Comparison of ENCODE assay signal across 9 cellular contexts in the genomic region with DNA sequence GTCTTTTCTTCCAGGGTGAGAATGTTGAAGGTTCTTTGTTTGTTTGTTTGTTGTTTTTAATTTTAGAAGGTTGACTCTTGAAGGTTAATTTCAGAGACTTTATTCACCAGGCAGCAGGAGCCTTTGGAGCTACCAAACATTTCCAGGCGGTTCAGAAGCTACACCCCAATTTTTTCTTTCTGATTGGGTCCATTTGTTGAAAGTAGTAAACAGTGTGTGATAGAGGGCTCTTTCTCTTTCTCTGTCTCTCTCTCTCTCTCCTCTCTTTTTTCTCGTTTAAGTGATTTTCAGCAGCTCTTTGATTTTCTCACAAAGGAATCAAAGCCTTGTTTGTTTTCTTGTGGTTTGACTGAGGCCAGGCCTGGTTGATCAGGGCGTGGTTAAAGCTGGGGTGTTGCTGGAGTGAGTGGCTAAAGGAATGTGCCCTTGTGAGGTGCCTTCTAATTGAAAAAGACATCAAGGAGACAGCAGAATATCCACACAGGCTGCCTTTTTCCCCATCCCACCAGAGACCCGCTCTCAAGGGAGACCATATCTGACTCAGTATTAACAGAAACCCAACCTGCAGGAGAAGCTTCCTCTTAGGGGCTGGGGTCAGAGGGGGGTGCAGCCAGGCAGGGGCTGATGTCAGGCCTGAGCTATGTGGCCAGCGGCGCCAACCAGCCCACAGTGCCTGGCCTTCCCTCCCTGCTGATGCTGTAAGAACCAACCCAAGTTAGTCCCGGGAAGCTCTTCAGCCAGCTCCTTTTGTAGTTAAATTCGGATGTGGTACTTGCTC. TPM values are rescaled to one million over a fixed set of nuclear protein-coding genes. Genes with fewer than 3 reads are reported as not detected.
DNase-seq lines count a peak whose midpoint lies in the region; ATAC-seq and TF ChIP-seq lines count a peak whose summit lies in the region.
"Had no signal": no experiment of that assay in that cellular context is flagged by ENCODE, and none has a peak within 500 bp of the region (broad histone marks: within the 10 kb centered on the region; RNA-seq: fewer than 3 reads in every experiment).

No MANE protein-coding gene starts in this region.

- CTCF ChIA-PET in Calu3 (lab: Charles Lee) (interaction anchor here (1.2 to 1.4 kb wide), 2 partner anchors 12 to 91 kb away, joined by 3 read pairs; no protein-coding TSS in a partner anchor), T-cell (lab: Charles Lee) (interaction anchor here (0.5 to 0.7 kb wide), 4 partner anchors 15 to 1348 kb away, joined by 3 to 5 read pairs (median 4); no protein-coding TSS in a partner anchor)

- H3K4me1 Mint-ChIP-seq in Calu3 (ENCODE audit: low read depth, unreplicated experiment) (no peaks in the 10 kb centered on the region), T-cell (peaks cover 8 to 26% (median 19%) of the 10 kb centered on the region in 3 donors)
- H3K4me1 Mint-ChIP-seq: memory B cell had no signal

- H3K4me1 ChIP-seq in gastroesophageal sphincter (peaks cover 11 to 83% (median 41%) of the 10 kb centered on the region in 3 donors), psoas muscle (peaks cover 83% of the 10 kb centered on the region)

- TF ChIP-seq EP300 in gastroesophageal sphincter (IDR thresholded peaks at IDR 0.05), result no peak

- H3K4me3 Mint-ChIP-seq in Calu3 (ENCODE audit: low read depth, unreplicated experiment) (peak overlapping the region; percentile 62), T-cell (peak overlapping the region in 2 of 3 donors; percentile 7 to 39)
- H3K4me3 Mint-ChIP-seq: memory B cell had no signal

- no peak for TF ChIP-seq CTCF in Calu3 (IDR thresholded peaks at IDR 0.05; ENCODE audit: unreplicated experiment)
- TF ChIP-seq CTCF in gastroesophageal sphincter (IDR thresholded peaks at IDR 0.05), result no peak
- TF ChIP-seq CTCF in psoas muscle (IDR thresholded peaks at IDR 0.05), result no peak

- H3K36me3 Mint-ChIP-seq in Calu3 (ENCODE audit: insufficient read depth, unreplicated experiment), result peaks cover 30% of the 10 kb centered on the region
- H3K36me3 Mint-ChIP-seq in T-cell, result no peaks in the 10 kb centered on the region
- H3K36me3 Mint-ChIP-seq: memory B cell had no signal

- peak; percentile 43 for DNase-seq in Calu3
- DNase-seq in T-cell, result no peak
- peak; percentile 66 to 67 for DNase-seq in psoas muscle
- DNase-seq in stimulated activated CD4-positive, alpha-beta T cell treated with anti-CD3 and anti-CD28 coated beads, Interleukin-2, amount 100 ng/mL, for 24 hours, result no peak
- DNase-seq in effector CD8-positive, alpha-beta T cell (lab: John Stamatoyannopoulos, UW), result no peak
- DNase-seq in activated CD4-positive, alpha-beta T cell treated with anti-CD3 and anti-CD28 coated beads, Interleukin-2, amount 50 U/mL, for 1 hour, result no peak
- no peak for DNase-seq in NCI-H2081 treated with DMSO at 0.1 percent for 48 hours (lab: John Stamatoyannopoulos, UW)

- H3K27me3 ChIP-seq in gastroesophageal sphincter (no peaks in the 10 kb centered on the region), psoas muscle (ENCODE audit: insufficient read depth in 3 of 3, low read length in 2 of 3) (no peaks in the 10 kb centered on the region)

- H3K27ac ChIP-seq in gastroesophageal sphincter (peak overlapping the region; percentile 67 to 92 (median 86)), psoas muscle (peak overlapping the region; percentile 91)

- TF ChIP-seq POLR2A in gastroesophageal sphincter (IDR thresholded peaks at IDR 0.05), result peak in 1 of 2 donors; percentile 24

- H3K4me3 ChIP-seq in gastroesophageal sphincter (peak overlapping the region; percentile 53 to 61), psoas muscle (peak overlapping the region; percentile 64)

- H3K9me3 ChIP-seq in gastroesophageal sphincter (no peaks in the 10 kb centered on the region), psoas muscle (no peaks in the 10 kb centered on the region)

- no peak for ATAC-seq in T-cell (replicated peaks in 1 of 4)
- ATAC-seq in gastroesophageal sphincter, result peak; percentile 52
- peak; percentile 23 to 46 (median 42) for ATAC-seq in psoas muscle

- H3K27ac Mint-ChIP-seq in Calu3 (ENCODE audit: unreplicated experiment) (peak overlapping the region; percentile 69), T-cell (peak overlapping the region; percentile 66 to 82)
- H3K27ac Mint-ChIP-seq: memory B cell had no signal

- BruUV-seq in Calu3 (replicated peaks; lab: Mats Ljungman, UMichigan), result no TSS peak

- POLR2A ChIA-PET in T-cell (lab: Charles Lee), result no interaction called here

- WGBS in gastroesophageal sphincter (ENCODE audit: low coverage in 1 of 2), 2 donors, result 16 to 28% methylated on average over 4 of the region's 8 CpGs
- 31 to 40% (median 35%) methylated on average over 8 of the region's 8 CpGs for WGBS in psoas muscle, 3 donors

- H3K9me3 Mint-ChIP-seq in Calu3 (ENCODE audit: low read depth, unreplicated experiment) (no peaks in the 10 kb centered on the region), T-cell (peaks cover 0 to 4% (median 0%) of the 10 kb centered on the region in 3 donors)
- H3K9me3 Mint-ChIP-seq: memory B cell had no signal

- H3K27me3 Mint-ChIP-seq in Calu3 (ENCODE audit: unreplicated experiment) (no peaks in the 10 kb centered on the region), T-cell (peaks cover 0 to 4% of the 10 kb centered on the region in 2 donors)
- H3K27me3 Mint-ChIP-seq: memory B cell had no signal

- intact Hi-C loops in Calu3 (cut with micrococcal nuclease; ENCODE audit: unreplicated experiment), result loop anchor here (5.0 kb wide), 1 partner anchor 89 kb away; no protein-coding TSS in a partner anchor
- intact Hi-C loops in psoas muscle (cut with DNase I), result loop anchor here in 1 of 2 donors (1.0 kb wide), 1 partner anchor 20 kb away; no protein-coding TSS in a partner anchor

- peaks cover 0 to 7% of the 10 kb centered on the region in 2 donors for H3K36me3 ChIP-seq in gastroesophageal sphincter
- peaks cover 0 to 9% of the 10 kb centered on the region in 2 donors for H3K36me3 ChIP-seq in psoas muscle (ENCODE audit: insufficient read depth in 1 of 2, low read depth in 1 of 2)

RNA-seq across cellular contexts. Expression of a gene that starts 40.4 kb away (rescaled TPM):
- total RNA-seq in Calu3 (2022) (31.0 and 32.4 TPM in 2 replicates), T-cell (10 to 100 TPM; 21.7 to 35.6 (median 35.0) TPM), gastroesophageal sphincter (10 to 100 TPM; 22.7 to 47.0 (median 31.0) TPM), psoas muscle (100 to 1,000 TPM in 1 of 4 donors, 10 to 100 TPM in 3; 64.2 to 121 (median 89.5) TPM)
- polyA plus RNA-seq in psoas muscle, result 100 to 1,000 TPM in 2 of 3 donors, 10 to 100 TPM in 1; 95.4 to 114 (median 112) TPM

Comparison
In these comparisons a context has a peak if more than half of its experiments do, and no peak if none do; other contexts are left out.
1. DNase-seq: peak in Calu3 (single experiment) and psoas muscle (2 of 2); none in T-cell (0 of 34), stimulated activated CD4-positive, alpha-beta T cell treated with anti-CD3 and anti-CD28 coated beads, Interleukin-2, amount 100 ng/mL, for 24 hours (0 of 2), effector CD8-positive, alpha-beta T cell (single experiment), activated CD4-positive, alpha-beta T cell treated with anti-CD3 and anti-CD28 coated beads, Interleukin-2, amount 50 U/mL, for 1 hour (single experiment) and NCI-H2081 treated with DMSO at 0.1 percent for 48 hours (single experiment).
2. ATAC-seq: peak in gastroesophageal sphincter (single experiment) and psoas muscle (4 of 4); none in T-cell (0 of 4).